Comparison of ENCODE assay signal across 9 cellular contexts in the genomic region with DNA sequence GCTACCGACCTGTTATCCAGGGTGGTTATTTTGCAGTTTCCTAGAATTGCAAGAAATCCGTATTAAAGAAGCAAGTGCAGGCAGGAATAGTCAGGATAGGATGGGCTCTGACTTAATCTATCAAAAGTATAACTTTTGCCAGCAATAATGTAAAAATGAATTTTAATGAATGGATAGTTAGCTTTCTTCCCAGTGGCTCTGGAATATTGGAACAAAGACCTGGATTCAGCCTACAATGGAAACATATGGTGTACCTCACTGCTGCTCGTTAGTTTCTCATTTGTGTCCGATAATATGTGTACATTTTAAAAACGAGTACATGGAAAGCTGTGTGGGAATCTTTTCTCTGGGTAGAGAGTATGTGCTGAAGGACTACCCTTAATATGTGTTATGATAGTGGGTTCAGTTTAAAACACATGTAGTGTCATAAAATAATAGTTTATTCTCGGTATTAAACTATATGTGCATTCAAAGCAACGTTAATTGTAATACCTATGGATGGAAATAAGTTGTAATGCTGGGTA. TPM values are rescaled to one million over a fixed set of nuclear protein-coding genes. Genes with fewer than 3 reads are reported as not detected.
DNase-seq lines count a peak whose midpoint lies in the region; ATAC-seq and TF ChIP-seq lines count a peak whose summit lies in the region.
"Had no signal": no experiment of that assay in that cellular context is flagged by ENCODE, and none has a peak within 500 bp of the region (broad histone marks: within the 10 kb centered on the region; RNA-seq: fewer than 3 reads in every experiment).

No MANE protein-coding gene starts in this region.

- H3K9me1 ChIP-seq in IMR-90 (ENCODE audit: insufficient read depth, low read length) = peaks cover 3% of the 10 kb centered on the region; the same call in 1 of the 2 replicates

- H3K9me3 ChIP-seq in IMR-90 (ENCODE audit: control insufficient read depth, insufficient read depth, low read length) = no peaks in the 10 kb centered on the region
- H3K9me3 ChIP-seq in mucosa of stomach (ENCODE audit: control insufficient read depth, low read length) = no peaks in the 10 kb centered on the region
- no peaks in the 10 kb centered on the region for H3K9me3 ChIP-seq in thyroid gland
- H3K9me3 ChIP-seq: mucosa of descending colon had no signal

- DNase-seq in IMR-90 (no peak), GDM1 (lab: John Stamatoyannopoulos, UW) (no peak), cortex of kidney (lab: John Stamatoyannopoulos, UW) (no peak), GM03348 (ENCODE audit: low spot score) (no peak), thyroid gland (no peak)

- H3K27ac ChIP-seq in ACC112 (ENCODE audit: low read depth, low read length) = no peak overlapping the region
- H3K27ac ChIP-seq in IMR-90 (ENCODE audit: insufficient read depth, low read length) = no peak overlapping the region
- H3K27ac ChIP-seq in cingulate gyrus (ENCODE audit: low read depth, low read length) = peak overlapping the region; percentile 86
- no peak overlapping the region for H3K27ac ChIP-seq in thyroid gland

- peaks cover 4 to 10% of the 10 kb centered on the region in 2 experiments; a peak in 3 of 4 replicates for H3K79me1 ChIP-seq in IMR-90 (ENCODE audit: low read depth in 1 of 2, low read length in 2 of 2)

- H4K91ac ChIP-seq in IMR-90 (ENCODE audit: insufficient read depth, low read depth, low read length) = no peak overlapping the region

- H3K9ac ChIP-seq in IMR-90 (ENCODE audit: low read depth, low read length) (no peak overlapping the region), mucosa of stomach (ENCODE audit: low read length) (peak overlapping the region; percentile 67)

- no peak overlapping the region for H4K5ac ChIP-seq in IMR-90 (ENCODE audit: low read depth, low read length)

- no peak overlapping the region for H3K56ac ChIP-seq in IMR-90 (ENCODE audit: extremely low read depth, insufficient read depth, low read length)

- TF ChIP-seq POLR2A in IMR-90 (IDR thresholded peaks at IDR 0.05; ENCODE audit: low read depth, low read length) = no peak
- TF ChIP-seq POLR2A in thyroid gland (IDR thresholded peaks at IDR 0.05) = no peak

- no peak overlapping the region for H2BK20ac ChIP-seq in IMR-90 (ENCODE audit: low read depth, low read length)

- no peak overlapping the region for H2AK5ac ChIP-seq in IMR-90 (ENCODE audit: low read depth, low read length)

- no peak for TF ChIP-seq RAD21 in IMR-90 (IDR thresholded peaks at IDR 0.05; ENCODE audit: low read length)

- H3K4me1 ChIP-seq in ACC112 (ENCODE audit: control insufficient read depth, insufficient read depth, low read length, unreplicated experiment) (peaks cover 28% of the 10 kb centered on the region), IMR-90 (ENCODE audit: control insufficient read depth, insufficient read depth, low read length) (no peaks in the 10 kb centered on the region), mucosa of stomach (ENCODE audit: control insufficient read depth, insufficient read depth, low read length) (peaks cover 7% of the 10 kb centered on the region), thyroid gland (peaks cover 8 to 21% of the 10 kb centered on the region in 2 donors)

- peak overlapping the region; percentile 98 for H3K4me3 ChIP-seq in ACC112 (ENCODE audit: low read depth, low read length)
- peak overlapping the region; percentile 57; the same call in 1 of the 2 replicates for H3K4me3 ChIP-seq in IMR-90 (ENCODE audit: insufficient read depth, low read depth, low read length)
- peak overlapping the region; percentile 53 for H3K4me3 ChIP-seq in mucosa of stomach (ENCODE audit: low read length)
- peak overlapping the region in 1 of 3 donors; percentile 88 for H3K4me3 ChIP-seq in thyroid gland (replicated peaks in 1 of 3)

- no TSS peak for BruUV-seq in IMR-90 (replicated peaks; lab: Mats Ljungman, UMichigan)

- no peak overlapping the region for H2BK120ac ChIP-seq in IMR-90 (ENCODE audit: low read depth, low read length)

- TF ChIP-seq CTCF in IMR-90 (conservative IDR thresholded peaks at IDR 0.05; ENCODE audit: low read depth, low read length) (no peak), thyroid gland (IDR thresholded peaks at IDR 0.05) (no peak)

- no CpG with 5 or more reads among the region's 7 CpGs for WGBS in IMR-90 (ENCODE audit: extremely low coverage in 2 of 2, insufficient read length in 1 of 2), 2 experiments
- WGBS in thyroid gland, 2 donors = 27 to 28% methylated on average over 7 of the region's 7 CpGs

- peak overlapping the region; percentile 75; the same call in 1 of the 2 replicates for H3K4me2 ChIP-seq in IMR-90 (ENCODE audit: low read depth, low read length)

- in situ Hi-C loops in IMR-90 (cut with MboI; ENCODE audit: low sequenced_read_pairs) = no loop called here

- H4K20me1 ChIP-seq in IMR-90 (ENCODE audit: insufficient read depth, low read length) = peaks cover 11% of the 10 kb centered on the region

- intact Hi-C loops in IMR-90 (cut with micrococcal nuclease) = loop anchor here (5.0 to 10.0 kb wide), 2 partner anchors 308 to 1724 kb away; no protein-coding TSS in a partner anchor
- intact Hi-C loops in thyroid gland (cut with DNase I) = no loop called here

- no peak overlapping the region for H2BK15ac ChIP-seq in IMR-90 (ENCODE audit: low read depth, low read length)

- no peaks in the 10 kb centered on the region for H3K27me3 ChIP-seq in ACC112 (ENCODE audit: insufficient read depth, low read length)
- no peaks in the 10 kb centered on the region for H3K27me3 ChIP-seq in IMR-90 (ENCODE audit: control insufficient read depth, insufficient read depth, low read length)
- no peaks in the 10 kb centered on the region for H3K27me3 ChIP-seq in mucosa of stomach (ENCODE audit: control insufficient read depth, insufficient read depth, low read length)
- no peaks in the 10 kb centered on the region for H3K27me3 ChIP-seq in thyroid gland

- H3K14ac ChIP-seq in IMR-90 (replicated peaks; ENCODE audit: low read depth, low read length) = no peak overlapping the region

- CTCF ChIA-PET in IMR-90 (lab: Yijun Ruan, JAX) = no interaction called here

- H2AFZ ChIP-seq in ACC112 (ENCODE audit: low read length, unreplicated experiment) = peak overlapping the region; percentile 77
- no peak overlapping the region for H2AFZ ChIP-seq in IMR-90 (replicated peaks; ENCODE audit: low read length, poor library complexity)

- no peak overlapping the region for H2BK5ac ChIP-seq in IMR-90 (ENCODE audit: low read depth, low read length, poor library complexity, severe bottlenecking)

- H4K8ac ChIP-seq in IMR-90 (ENCODE audit: low read depth in 2 of 2, low read length in 2 of 2) = no peak overlapping the region

- ATAC-seq in IMR-90 (ENCODE audit: low read depth) = no peak

- H3K23ac ChIP-seq in IMR-90 (ENCODE audit: low read depth, low read length) = no peak overlapping the region

- H3K18ac ChIP-seq in IMR-90 (ENCODE audit: low read depth, low read length) = no peak overlapping the region

- POLR2A ChIA-PET in IMR-90 (lab: Charles Lee; ENCODE audit: unreplicated experiment) = interaction anchor here (1.1 kb wide), 1 partner anchor 9 kb away, joined by 3 read pairs; no protein-coding TSS in a partner anchor

- H3K79me2 ChIP-seq in ACC112 (ENCODE audit: control insufficient read depth, insufficient read depth, low read length, unreplicated experiment) = peaks cover 31% of the 10 kb centered on the region

- no peak overlapping the region for H2AK9ac ChIP-seq in IMR-90 (replicated peaks; ENCODE audit: low read depth, low read length, poor library complexity)

- dilution Hi-C loops in IMR-90 (cut with HindIII; ENCODE audit: low sequenced_read_pairs, unreplicated experiment) = no loop called here

- no peak overlapping the region for H3K4ac ChIP-seq in IMR-90 (ENCODE audit: low read depth, low read length)

- H3K36me3 ChIP-seq in ACC112 (ENCODE audit: insufficient read depth, low read length) = no peaks in the 10 kb centered on the region
- H3K36me3 ChIP-seq in IMR-90 (ENCODE audit: control insufficient read depth, insufficient read depth, low read length) = no peaks in the 10 kb centered on the region
- H3K36me3 ChIP-seq in mucosa of stomach (ENCODE audit: control insufficient read depth, insufficient read depth, low read length) = no peaks in the 10 kb centered on the region
- H3K36me3 ChIP-seq in thyroid gland = no peaks in the 10 kb centered on the region

TF ChIP-seq in IMR-90, 13 proteins besides CTCF, POLR2A, EP300 and RAD21 (continues in another document):
- TF ChIP-seq MXI1 (IDR thresholded peaks at IDR 0.05; ENCODE audit: borderline replicate concordance, low read depth, low read length) (no peak), SMC3 (IDR thresholded peaks at IDR 0.05; ENCODE audit: low read depth, low read length) (no peak), NFE2L2 (IDR thresholded peaks at IDR 0.05; ENCODE audit: low read depth, low read length) (no peak), RCOR1 (IDR thresholded peaks at IDR 0.05; ENCODE audit: insufficient replicate concordance, low read length) (no peak), CEBPB (IDR thresholded peaks at IDR 0.05; ENCODE audit: low read depth, low read length) (no peak)
- TF ChIP-seq, protein P1, sequence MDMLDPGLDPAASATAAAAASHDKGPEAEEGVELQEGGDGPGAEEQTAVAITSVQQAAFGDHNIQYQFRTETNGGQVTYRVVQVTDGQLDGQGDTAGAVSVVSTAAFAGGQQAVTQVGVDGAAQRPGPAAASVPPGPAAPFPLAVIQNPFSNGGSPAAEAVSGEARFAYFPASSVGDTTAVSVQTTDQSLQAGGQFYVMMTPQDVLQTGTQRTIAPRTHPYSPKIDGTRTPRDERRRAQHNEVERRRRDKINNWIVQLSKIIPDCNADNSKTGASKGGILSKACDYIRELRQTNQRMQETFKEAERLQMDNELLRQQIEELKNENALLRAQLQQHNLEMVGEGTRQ (IDR thresholded peaks at IDR 0.05; ENCODE audit: low read depth, low read length) = no peak
- TF ChIP-seq, protein P2, sequence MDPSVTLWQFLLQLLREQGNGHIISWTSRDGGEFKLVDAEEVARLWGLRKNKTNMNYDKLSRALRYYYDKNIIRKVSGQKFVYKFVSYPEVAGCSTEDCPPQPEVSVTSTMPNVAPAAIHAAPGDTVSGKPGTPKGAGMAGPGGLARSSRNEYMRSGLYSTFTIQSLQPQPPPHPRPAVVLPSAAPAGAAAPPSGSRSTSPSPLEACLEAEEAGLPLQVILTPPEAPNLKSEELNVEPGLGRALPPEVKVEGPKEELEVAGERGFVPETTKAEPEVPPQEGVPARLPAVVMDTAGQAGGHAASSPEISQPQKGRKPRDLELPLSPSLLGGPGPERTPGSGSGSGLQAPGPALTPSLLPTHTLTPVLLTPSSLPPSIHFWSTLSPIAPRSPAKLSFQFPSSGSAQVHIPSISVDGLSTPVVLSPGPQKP (IDR thresholded peaks at IDR 0.05; ENCODE audit: borderline replicate concordance, low read depth, low read length) = no peak

RNA-seq across cellular contexts. Expression of a gene that starts 0.8 kb away (rescaled TPM):
- total RNA-seq in IMR-90 (2012; rRNA removed) = 0.36 and 1.1 TPM in 2 replicates
- polyA plus RNA-seq in IMR-90 (2012; rRNA removed) = 1.2 and 1.3 TPM in 2 replicates
- 0.25 and 0.33 TPM in 2 replicates for polyA plus RNA-seq in IMR-90 (2012; cell fraction: cytosol; rRNA removed)
- 0.10 and 0.33 TPM in 2 replicates for polyA plus RNA-seq in IMR-90 (2012; cell fraction: nucleus; rRNA removed; ENCODE audit: low replicate concordance)
- total RNA-seq in thyroid gland = 1 to 10 TPM; 3.1 to 4.0 (median 3.5) TPM

RNA-seq across cellular contexts. Expression of a gene that starts 1.6 kb away (rescaled TPM):
- total RNA-seq in IMR-90 (2012; rRNA removed) = 36.7 and 63.0 TPM in 2 replicates
- polyA plus RNA-seq in IMR-90 (2012; rRNA removed) = 39.5 and 47.3 TPM in 2 replicates
- 4.4 and 10.5 TPM in 2 replicates for polyA plus RNA-seq in IMR-90 (2012; cell fraction: cytosol; rRNA removed)
- 1.2 and 14.0 TPM in 2 replicates for polyA plus RNA-seq in IMR-90 (2012; cell fraction: nucleus; rRNA removed; ENCODE audit: low replicate concordance)
- total RNA-seq in thyroid gland = 10 to 100 TPM; 56.7 to 80.8 (median 76.9) TPM
